17 cellular contexts compared by ENCODE assay signal in genomic region chr20:11766961-11767360, GRCh38.
DNase-seq lines count a peak whose midpoint lies in the region; ATAC-seq, FAIRE-seq and TF ChIP-seq lines count a peak whose summit lies in the region.
"Had no signal": no experiment of that assay in that cellular context is flagged by ENCODE, and none has a peak within 500 bp of the region (broad histone marks: within the 10 kb centered on the region; RNA-seq: fewer than 3 reads in every experiment).

No MANE protein-coding gene starts in this region.

- H3K27ac ChIP-seq in HUES48 (ENCODE audit: low read depth, low read length): peak overlapping the region; percentile 57
- H3K27ac ChIP-seq: gastroesophageal sphincter, KMS-11, spleen, thyroid gland had no signal

- H3K4me1 ChIP-seq in HUES48 (ENCODE audit: control insufficient read depth, insufficient read depth, low read length): peaks cover 29% of the 10 kb centered on the region
- H3K4me1 ChIP-seq: gastroesophageal sphincter, spleen, thyroid gland had no signal

- no peak for FAIRE-seq in bronchial epithelial cell (lab: Jason Lieb, UNC)

- TF ChIP-seq CTCF in bronchial epithelial cell (IDR thresholded peaks at IDR 0.05; ENCODE audit: insufficient read depth, low read length, severe bottlenecking) (no peak), neural crest cell (conservative IDR thresholded peaks at IDR 0.05) (no peak)

- H3K27me3 Mint-ChIP-seq in neural crest cell (ENCODE audit: low read depth) (no peaks in the 10 kb centered on the region), T-cell (no peaks in the 10 kb centered on the region)
- H3K27me3 Mint-ChIP-seq: CD4-positive, alpha-beta T cell had no signal

- peak overlapping the region; percentile 3; the same call in 1 of the 2 replicates for H3K4me3 ChIP-seq in HUES48 (ENCODE audit: low read depth, low read length)
- H3K4me3 ChIP-seq in bronchial epithelial cell (ENCODE audit: low read depth, low read length): no peak overlapping the region
- H3K4me3 ChIP-seq: gastroesophageal sphincter, spleen, thyroid gland had no signal

- H3K27ac Mint-ChIP-seq in neural crest cell (ENCODE audit: unreplicated experiment) (peak overlapping the region; percentile 72), T-cell (no peak overlapping the region)
- H3K27ac Mint-ChIP-seq: activated T-cell treated with anti-CD3 and anti-CD28 coated beads, Interleukin-2, amount 50 U/mL, for 72 hours; CD4-positive, alpha-beta T cell; nephron had no signal

- no peak for ATAC-seq in HG02642 (IDR thresholded peaks at IDR 0.05; ENCODE audit: poor library complexity, unreplicated experiment)
- no peak for ATAC-seq in left ventricle myocardium superior
- ATAC-seq in T-cell (replicated peaks in 1 of 4): no peak
- no peak for ATAC-seq in HG03460 (IDR thresholded peaks at IDR 0.05; ENCODE audit: unreplicated experiment)
- ATAC-seq: activated T-cell treated with anti-CD3 and anti-CD28 coated beads, Interleukin-2, amount 50 U/mL, for 72 hours; gastroesophageal sphincter; left colon had no signal

- H3K4me3 Mint-ChIP-seq in neural crest cell (no peak overlapping the region), T-cell (no peak overlapping the region)
- H3K4me3 Mint-ChIP-seq: activated T-cell treated with anti-CD3 and anti-CD28 coated beads, Interleukin-2, amount 50 U/mL, for 72 hours; CD4-positive, alpha-beta T cell; nephron had no signal

- peaks cover 10% of the 10 kb centered on the region for H3K9me3 Mint-ChIP-seq in neural crest cell
- H3K9me3 Mint-ChIP-seq in T-cell: peaks cover 3 to 13% (median 11%) of the 10 kb centered on the region in 3 donors

- CTCF ChIA-PET in T-cell (lab: Charles Lee): no interaction called here

- H3K36me3 ChIP-seq in HUES48 (ENCODE audit: control insufficient read depth, insufficient read depth, low read length) (no peaks in the 10 kb centered on the region), bronchial epithelial cell (ENCODE audit: control insufficient read depth, insufficient read depth, low read length) (no peaks in the 10 kb centered on the region)
- H3K36me3 ChIP-seq: gastroesophageal sphincter, spleen, thyroid gland had no signal

- intact Hi-C loops in left ventricle myocardium superior (cut with micrococcal nuclease): no loop called here

- DNase-seq in NCI-H2107 treated with DMSO at 0.1 percent for 48 hours (lab: John Stamatoyannopoulos, UW; ENCODE audit: unreplicated experiment) (peak; percentile 68), bronchial epithelial cell (ENCODE audit: low read depth) (peak; percentile 12), neural crest cell (ENCODE audit: low read depth, low spot score) (no peak), left ventricle myocardium superior (no peak), T-cell (no peak)
- DNase-seq: activated T-cell treated with anti-CD3 and anti-CD28 coated beads, Interleukin-2, amount 50 U/mL, for 72 hours; CD4-positive, alpha-beta T cell; effector CD8-positive, alpha-beta T cell; left colon; spleen had no signal

- H3K27me3 ChIP-seq in HUES48 (ENCODE audit: control insufficient read depth, insufficient read depth, low read length) (no peaks in the 10 kb centered on the region), bronchial epithelial cell (ENCODE audit: control insufficient read depth, insufficient read depth, low read length) (no peaks in the 10 kb centered on the region)
- H3K27me3 ChIP-seq: gastroesophageal sphincter, spleen, thyroid gland had no signal

- POLR2A ChIA-PET in T-cell (lab: Charles Lee): no interaction called here

- H3K9me3 ChIP-seq in HUES48 (ENCODE audit: control insufficient read depth, insufficient read depth, low read length): no peaks in the 10 kb centered on the region
- H3K9me3 ChIP-seq: gastroesophageal sphincter, thyroid gland had no signal

- H3K9ac ChIP-seq in HUES48 (ENCODE audit: low read depth, low read length): no peak overlapping the region
- H3K9ac ChIP-seq: KMS-11 had no signal

- H3K4me1 Mint-ChIP-seq in neural crest cell (peaks cover 49% of the 10 kb centered on the region), T-cell (no peaks in the 10 kb centered on the region)

- H3K36me3 Mint-ChIP-seq in neural crest cell (ENCODE audit: low read depth) (peaks cover 3% of the 10 kb centered on the region), T-cell (no peaks in the 10 kb centered on the region)

Comparison
In these comparisons a context has a peak if more than half of its experiments do, and no peak if none do; other contexts are left out.
1. DNase-seq: peak in NCI-H2107 treated with DMSO at 0.1 percent for 48 hours (single experiment) and bronchial epithelial cell (single experiment); none in neural crest cell (single experiment), left ventricle myocardium superior (single experiment) and T-cell (0 of 34).